12 cellular contexts compared by ENCODE assay signal in genomic region chr7:120475994-120476393, GRCh38.
A peak's percentile ranks its signal among the peaks of the same experiment; 100 is the strongest.
DNase-seq lines count a peak whose midpoint lies in the region; ATAC-seq lines count a peak whose summit lies in the region.
"Had no signal": no experiment of that assay in that cellular context is flagged by ENCODE, and none has a peak within 500 bp of the region (broad histone marks: within the 10 kb centered on the region; RNA-seq: fewer than 3 reads in every experiment).

No MANE protein-coding gene starts in this region.

- ATAC-seq in GM18520 (IDR thresholded peaks at IDR 0.05; ENCODE audit: unreplicated experiment) (peak; percentile 61), GM21367 (IDR thresholded peaks at IDR 0.05; ENCODE audit: unreplicated experiment) (peak; percentile 73), HG02884 (IDR thresholded peaks at IDR 0.05; ENCODE audit: unreplicated experiment) (peak; percentile 69), HG03469 (IDR thresholded peaks at IDR 0.05; ENCODE audit: unreplicated experiment) (peak; percentile 79)

- no peak for DNase-seq in NCI-H1694 treated with DMSO at 0.1 percent for 48 hours (lab: John Stamatoyannopoulos, UW)
- no peak for DNase-seq in middle frontal gyrus (ENCODE audit: extremely low spot score, low spot score)
- DNase-seq in HUDEP-2 (lab: John Stamatoyannopoulos, UW; ENCODE audit: unreplicated experiment in 76 of 76) = no peak
- DNase-seq in 8988T = no peak
- DNase-seq: activated CD4-positive, alpha-beta T cell treated with anti-CD3 and anti-CD28 coated beads for 4 hours; BE2C; dorsolateral prefrontal cortex; stimulated activated naive CD4-positive, alpha-beta T cell had no signal
